8 cellular contexts compared by ENCODE assay signal in genomic region chr17:79074650-79075432, GRCh38. TPM values are rescaled to one million over a fixed set of nuclear protein-coding genes. Genes with fewer than 3 reads are reported as not detected.
A peak's percentile ranks its signal among the peaks of the same experiment; 100 is the strongest.
DNase-seq lines count a peak whose midpoint lies in the region; ATAC-seq and TF ChIP-seq lines count a peak whose summit lies in the region.

A gene with protein sequence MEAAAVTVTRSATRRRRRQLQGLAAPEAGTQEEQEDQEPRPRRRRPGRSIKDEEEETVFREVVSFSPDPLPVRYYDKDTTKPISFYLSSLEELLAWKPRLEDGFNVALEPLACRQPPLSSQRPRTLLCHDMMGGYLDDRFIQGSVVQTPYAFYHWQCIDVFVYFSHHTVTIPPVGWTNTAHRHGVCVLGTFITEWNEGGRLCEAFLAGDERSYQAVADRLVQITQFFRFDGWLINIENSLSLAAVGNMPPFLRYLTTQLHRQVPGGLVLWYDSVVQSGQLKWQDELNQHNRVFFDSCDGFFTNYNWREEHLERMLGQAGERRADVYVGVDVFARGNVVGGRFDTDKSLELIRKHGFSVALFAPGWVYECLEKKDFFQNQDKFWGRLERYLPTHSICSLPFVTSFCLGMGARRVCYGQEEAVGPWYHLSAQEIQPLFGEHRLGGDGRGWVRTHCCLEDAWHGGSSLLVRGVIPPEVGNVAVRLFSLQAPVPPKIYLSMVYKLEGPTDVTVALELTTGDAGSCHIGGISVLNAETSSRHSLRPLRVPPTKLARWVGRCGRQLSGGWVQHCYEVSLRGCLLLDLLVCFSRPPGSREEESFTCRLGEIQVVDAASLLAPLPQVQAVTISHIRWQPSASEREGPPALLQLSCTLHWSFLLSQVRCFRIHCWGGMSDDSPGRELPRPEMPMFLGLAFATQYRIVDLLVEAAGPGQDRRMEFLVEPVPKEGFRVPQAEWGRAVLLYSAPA (plus strand): TSS chr17:79074824. CDS start chr17:79074945, 121 bp downstream.

- H3K9me3 Mint-ChIP-seq in nephron progenitor cell = no peaks in the 10 kb centered on the region

- peaks cover 28% of the 10 kb centered on the region for H3K27me3 Mint-ChIP-seq in nephron progenitor cell (ENCODE audit: low read depth, poor library complexity)

- H3K27me3 ChIP-seq in H7 (ENCODE audit: control insufficient read depth, insufficient read depth, low read length) = peaks cover 3% of the 10 kb centered on the region; the same call in 1 of the 2 replicates
- no peaks in the 10 kb centered on the region for H3K27me3 ChIP-seq in MG63

- H3K9me3 ChIP-seq in MG63 = no peaks in the 10 kb centered on the region

- ATAC-seq in stimulated activated naive CD8-positive, alpha-beta T cell treated with anti-CD3 and anti-CD28 coated beads, Interleukin-15, Interleukin-2, amounts not matched to agents 100 U/mL and 50 U/mL, for 24 hours = peak; percentile 97

- H3K27ac Mint-ChIP-seq in nephron progenitor cell = no peak within 1 kb of the TSS

- peak; percentile 92 for DNase-seq in EH (ENCODE audit: low read depth)
- DNase-seq in H7 = peak; percentile 100
- DNase-seq in MG63 = peak; percentile 94
- peak; percentile 89 for DNase-seq in SHP77 treated with DMSO at 0.1 percent for 48 hours (lab: John Stamatoyannopoulos, UW)
- peak; percentile 97 for DNase-seq in activated effector memory CD4-positive, alpha-beta T cell treated with anti-CD3 and anti-CD28 coated beads, Interleukin-2, amount 50 U/mL, for 16 hours
- DNase-seq in fibroblast of villous mesenchyme (ENCODE audit: low read depth) = peak; percentile 99
- DNase-seq in nephron progenitor cell = peak; percentile 97
- DNase-seq in stimulated activated naive CD8-positive, alpha-beta T cell treated with anti-CD3 and anti-CD28 coated beads, Interleukin-15, Interleukin-2, amounts not matched to agents 100 U/mL and 50 U/mL, for 24 hours = peak; percentile 93

- peak within 1 kb of the TSS; percentile 90 for H3K4me3 Mint-ChIP-seq in nephron progenitor cell

- H3K4me1 Mint-ChIP-seq in nephron progenitor cell = peaks cover 10% of the 10 kb centered on the region

- H3K36me3 Mint-ChIP-seq in nephron progenitor cell (ENCODE audit: low read depth) = peaks cover 6% of the 10 kb centered on the region

- TF ChIP-seq CTCF in fibroblast of villous mesenchyme (IDR thresholded peaks at IDR 0.05; ENCODE audit: insufficient read depth, low read depth, low read length) = no peak
- TF ChIP-seq CTCF in nephron progenitor cell (IDR thresholded peaks at IDR 0.05) = no peak

- H3K36me3 ChIP-seq in H7 (replicated peaks; ENCODE audit: control insufficient read depth, insufficient read depth, low read length) (peaks cover 4% of the 10 kb centered on the region; the same call in 1 of the 2 replicates), MG63 (no peaks in the 10 kb centered on the region; the same call in 1 of the 2 replicates)

- H3K4me3 ChIP-seq in H7 (ENCODE audit: insufficient read depth, low read depth, low read length) (peak within 1 kb of the TSS; percentile 57), MG63 (peak within 1 kb of the TSS; percentile 65), fibroblast of villous mesenchyme (ENCODE audit: low read depth, low read length) (peak within 1 kb of the TSS; percentile 70)

RNA-seq across cellular contexts. Expression of the gene that starts here (rescaled TPM):
- 13.3 and 21.3 TPM in 2 replicates for total RNA-seq in H7 (2014; rRNA removed; shearing (Covaris generic))
- total RNA-seq in MG63 (2014; rRNA removed; shearing (Covaris generic); ENCODE audit: low replicate concordance) = 10.5 and 12.4 TPM in 2 replicates
- 9.0 and 11.2 TPM in 2 replicates for total RNA-seq in fibroblast of villous mesenchyme

Comparison
In these comparisons a context has a peak if more than half of its experiments do, and no peak if none do; other contexts are left out.
1. Peak in every context shown above with its lines: DNase-seq, ATAC-seq and H3K4me3 ChIP-seq.